In the genomic region with DNA sequence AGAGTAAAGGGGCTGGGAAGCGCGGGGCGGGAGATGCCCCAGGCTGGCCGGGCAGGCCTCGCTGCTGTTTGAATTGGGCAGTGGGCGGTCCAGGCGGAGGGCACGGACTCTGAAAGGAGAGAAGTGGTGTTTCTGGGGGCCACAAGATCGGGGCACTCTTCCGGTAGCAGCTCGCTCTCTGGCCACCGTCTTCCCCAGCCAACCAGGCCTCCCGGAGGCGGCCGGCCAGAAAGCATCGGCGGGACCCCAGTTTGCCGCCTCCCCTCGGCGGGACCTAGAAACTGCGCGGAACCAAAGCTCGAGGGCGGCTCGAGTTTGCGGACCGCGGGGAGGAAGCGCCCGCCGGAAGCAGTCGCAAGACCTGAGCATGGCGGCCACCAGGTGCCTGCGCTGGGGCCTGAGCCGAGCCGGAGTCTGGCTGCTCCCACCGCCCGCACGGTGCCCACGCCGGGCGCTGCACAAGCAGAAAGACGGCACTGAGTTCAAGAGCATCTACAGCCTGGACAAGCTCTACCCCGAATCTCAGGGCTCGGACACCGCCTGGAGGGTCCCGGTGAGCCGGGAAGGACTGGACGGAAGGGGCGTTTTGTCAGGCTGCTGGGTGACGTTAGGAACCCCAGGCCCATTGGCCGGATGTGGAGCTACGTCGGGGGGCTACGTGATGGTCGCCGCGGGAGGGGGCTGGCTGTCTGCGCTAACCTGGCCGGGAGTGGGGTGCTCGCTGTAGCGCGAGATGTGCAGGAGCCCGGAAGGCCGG, we compare ENCODE assay signal across 8 cellular contexts. TPM values are rescaled to one million over a fixed set of nuclear protein-coding genes. Genes with fewer than 3 reads are reported as not detected.
DNase-seq lines count a peak whose midpoint lies in the region; ATAC-seq, FAIRE-seq and TF ChIP-seq lines count a peak whose summit lies in the region.

Gene MRPL58, plus strand, starts transcription at position 351 of the 757 bp plus-strand sequence. Its CDS starts 17 bp downstream, at position 368.

- H3K4me1 ChIP-seq in astrocyte (ENCODE audit: insufficient read depth, low read length) (peaks cover 14% of the 10 kb centered on the region), hepatocyte (ENCODE audit: insufficient read depth) (peaks cover 12% of the 10 kb centered on the region)

- no peak for FAIRE-seq in astrocyte (lab: Jason Lieb, UNC)

- H3K36me3 Mint-ChIP-seq in T-helper 2 cell treated with Interferon-gamma antibody and Interleukin-4, amounts not matched to agents 5 μg/mL and 100 μg/mL, for 36 hours (ENCODE audit: low read depth) = peaks cover 10% of the 10 kb centered on the region
- H3K36me3 Mint-ChIP-seq in astrocyte (ENCODE audit: low read depth, unreplicated experiment) = peaks cover 6% of the 10 kb centered on the region

- 2% methylated on average over 65 of the region's 65 CpGs for WGBS in hepatocyte (ENCODE audit: low lambda C conversion rate, missing lambda C conversion rate)

- no peaks in the 10 kb centered on the region for H3K9me3 Mint-ChIP-seq in T-helper 2 cell treated with Interferon-gamma antibody and Interleukin-4, amounts not matched to agents 5 μg/mL and 100 μg/mL, for 36 hours
- H3K9me3 Mint-ChIP-seq in astrocyte (ENCODE audit: unreplicated experiment) = no peaks in the 10 kb centered on the region

- H3K9me2 ChIP-seq in hepatocyte (replicated peaks; ENCODE audit: insufficient read depth) = no peaks in the 10 kb centered on the region

- H3K4me3 Mint-ChIP-seq in T-helper 2 cell treated with Interferon-gamma antibody and Interleukin-4, amounts not matched to agents 5 μg/mL and 100 μg/mL, for 36 hours = peak within 1 kb of the TSS; percentile 94
- H3K4me3 Mint-ChIP-seq in astrocyte (ENCODE audit: unreplicated experiment) = peak within 1 kb of the TSS; percentile 77

- H3K27me3 ChIP-seq in astrocyte (ENCODE audit: insufficient read depth, low read length) (no peaks in the 10 kb centered on the region), hepatocyte (no peaks in the 10 kb centered on the region)

- no peaks in the 10 kb centered on the region for H3K36me3 ChIP-seq in astrocyte (ENCODE audit: insufficient read depth, low read length)
- no peaks in the 10 kb centered on the region for H3K36me3 ChIP-seq in hepatocyte (replicated peaks; ENCODE audit: insufficient read depth, low read depth)

- ATAC-seq in HG02840 (IDR thresholded peaks at IDR 0.05; ENCODE audit: low FRiP score, unreplicated experiment) = peak; percentile 91

- H3K4me2 ChIP-seq in astrocyte (ENCODE audit: low read length) (peak within 1 kb of the TSS; percentile 86), hepatocyte (peak within 1 kb of the TSS; percentile 89)

- H3K4me3 ChIP-seq in astrocyte (ENCODE audit: insufficient read depth, low read depth, low read length) (peak within 1 kb of the TSS; percentile 86), hepatocyte (peak within 1 kb of the TSS; percentile 80)

- no peaks in the 10 kb centered on the region for H3K27me3 Mint-ChIP-seq in T-helper 2 cell treated with Interferon-gamma antibody and Interleukin-4, amounts not matched to agents 5 μg/mL and 100 μg/mL, for 36 hours (ENCODE audit: low read depth)
- H3K27me3 Mint-ChIP-seq in astrocyte (ENCODE audit: low read depth, unreplicated experiment) = no peaks in the 10 kb centered on the region

- peak; percentile 84 for DNase-seq in NCI-H146 (lab: John Stamatoyannopoulos, UW)
- DNase-seq in T-helper 2 cell treated with Interferon-gamma antibody and Interleukin-4, amounts not matched to agents 5 μg/mL and 100 μg/mL, for 36 hours (ENCODE audit: low spot score) = peak; percentile 80
- peak; percentile 87 for DNase-seq in astrocyte (ENCODE audit: low read depth)
- DNase-seq in hepatocyte (ENCODE audit: low spot score) = peak; percentile 94
- DNase-seq in retina = peak; percentile 97
- no peak for DNase-seq in cortex of kidney (lab: John Stamatoyannopoulos, UW)

- H3K79me2 ChIP-seq in astrocyte (ENCODE audit: insufficient read depth, low read length) (peaks cover 23% of the 10 kb centered on the region), hepatocyte (peaks cover 17% of the 10 kb centered on the region)

- TF ChIP-seq CTCF in astrocyte (IDR thresholded peaks at IDR 0.05; ENCODE audit: insufficient read depth, low read depth, low read length) (peak; percentile 12), hepatocyte (IDR thresholded peaks at IDR 0.05; ENCODE audit: poor library complexity) (peak; percentile 37)

- H3K9me3 ChIP-seq in astrocyte (ENCODE audit: insufficient read depth, low read depth, low read length) (no peaks in the 10 kb centered on the region), hepatocyte (ENCODE audit: low read depth) (no peaks in the 10 kb centered on the region)

- peak within 1 kb of the TSS; percentile 89 for H3K9ac ChIP-seq in astrocyte (ENCODE audit: low read length)

- TF ChIP-seq POLR2A in GM15510 (IDR thresholded peaks at IDR 0.05; ENCODE audit: borderline replicate concordance, extremely low read depth, insufficient read length) = peak; percentile 83

- no peaks in the 10 kb centered on the region for H4K20me1 ChIP-seq in astrocyte (ENCODE audit: insufficient read depth, low read length)
- no peaks in the 10 kb centered on the region for H4K20me1 ChIP-seq in hepatocyte (ENCODE audit: insufficient read depth, poor library complexity, severe bottlenecking)

- H2AFZ ChIP-seq in astrocyte (ENCODE audit: low read depth, low read length) = peak within 1 kb of the TSS; percentile 72
- H2AFZ ChIP-seq in hepatocyte = peak within 1 kb of the TSS; percentile 93

- H3K27ac Mint-ChIP-seq in T-helper 2 cell treated with Interferon-gamma antibody and Interleukin-4, amounts not matched to agents 5 μg/mL and 100 μg/mL, for 36 hours = peak within 1 kb of the TSS; percentile 85
- H3K27ac Mint-ChIP-seq in astrocyte (ENCODE audit: unreplicated experiment) = peak within 1 kb of the TSS; percentile 94

- peaks cover 20% of the 10 kb centered on the region for H3K4me1 Mint-ChIP-seq in T-helper 2 cell treated with Interferon-gamma antibody and Interleukin-4, amounts not matched to agents 5 μg/mL and 100 μg/mL, for 36 hours (ENCODE audit: low read depth)
- peaks cover 10% of the 10 kb centered on the region for H3K4me1 Mint-ChIP-seq in astrocyte (ENCODE audit: low read depth, unreplicated experiment)

- peak within 1 kb of the TSS; percentile 77 for H3K27ac ChIP-seq in astrocyte (ENCODE audit: low read depth, low read length)
- peak within 1 kb of the TSS; percentile 96 for H3K27ac ChIP-seq in hepatocyte

RNA-seq across cellular contexts. Expression of gene MRPL58, which starts in this region (rescaled TPM):
- 23.8 and 24.4 TPM in 2 replicates for total RNA-seq in astrocyte
- 39.3 and 49.5 TPM in 2 replicates for total RNA-seq in hepatocyte
- polyA plus RNA-seq in hepatocyte = 29.8 and 39.3 TPM in 2 replicates
